ENCODE assay signal across 8 cellular contexts in the genomic region with DNA sequence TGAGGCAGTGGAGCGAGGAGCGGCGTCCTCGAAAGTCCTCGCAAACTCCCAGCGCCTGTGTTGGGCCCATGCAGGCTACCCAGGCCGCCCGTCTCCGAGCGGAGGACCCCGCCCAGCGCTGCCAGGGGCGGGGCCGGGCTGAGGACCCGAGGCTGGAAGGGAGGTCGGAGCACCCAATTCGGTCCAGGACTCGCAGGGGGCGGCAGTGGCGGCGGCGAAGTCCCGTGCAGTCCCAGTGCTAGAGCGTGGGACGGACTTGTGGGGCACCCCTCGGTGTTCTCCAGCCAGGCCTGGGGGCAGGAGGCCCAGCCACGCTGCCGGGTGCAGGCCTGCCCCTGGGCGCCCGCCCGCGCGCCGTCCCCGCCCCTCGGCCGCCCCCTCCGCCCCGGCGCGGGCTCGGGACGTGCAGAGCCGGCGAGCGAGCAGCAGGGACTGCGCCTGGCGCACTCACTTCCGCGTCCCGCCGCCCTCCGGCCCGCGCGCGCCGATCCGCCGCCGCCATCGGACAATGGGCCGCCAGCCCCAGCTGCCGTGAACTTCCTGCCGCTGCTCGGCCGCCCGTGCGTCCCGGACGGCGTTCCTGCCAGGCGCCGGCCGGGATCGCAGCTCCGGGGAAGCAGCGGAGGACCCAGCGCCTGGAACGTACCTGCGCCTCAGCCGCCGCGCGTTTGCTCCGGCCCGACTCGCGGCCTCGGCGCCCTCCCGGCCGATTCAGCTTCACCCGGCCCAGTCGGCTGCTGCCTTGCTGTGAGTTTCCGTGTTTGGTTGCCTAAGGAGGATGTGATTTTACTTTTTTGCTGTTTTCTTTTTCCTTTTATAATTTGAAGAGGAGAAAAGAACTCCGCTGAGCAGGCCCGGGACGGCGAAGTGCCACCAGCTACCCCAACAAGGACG. TPM values are rescaled to one million over a fixed set of nuclear protein-coding genes. Genes with fewer than 3 reads are reported as not detected.
DNase-seq lines count a peak whose midpoint lies in the region; ATAC-seq, FAIRE-seq and TF ChIP-seq lines count a peak whose summit lies in the region.

No MANE protein-coding gene starts in this region.

- peak; percentile 39 for DNase-seq in DMS79 treated with DMSO at 0.1 percent for 48 hours (lab: John Stamatoyannopoulos, UW)
- no peak for DNase-seq in DMS79 (lab: John Stamatoyannopoulos, UW)
- peak; percentile 29 for DNase-seq in NCI-H1092 treated with DMSO at 0.1 percent for 48 hours (lab: John Stamatoyannopoulos, UW)
- DNase-seq in WERI-Rb-1, result peak; percentile 69
- peak in 26 of 61 donors; percentile 11 to 68 (median 34) for DNase-seq in caudate nucleus (lab: John Stamatoyannopoulos, UW)
- no peak for DNase-seq in keratinocyte (ENCODE audit: low read depth, low spot score)
- peak in 3 of 4 experiments; percentile 39 to 61 (median 51) for DNase-seq in stimulated activated CD4-positive, alpha-beta T cell treated with anti-CD3 and anti-CD28 coated beads, Interleukin-1b, Interleukin-23, amount 100 ng/mL, for 24 hours (ENCODE audit: low read depth in 4 of 4, low spot score in 1 of 4)

- H3K27me3 ChIP-seq in WERI-Rb-1 (ENCODE audit: insufficient read depth, low read depth, severe bottlenecking) (no peaks in the 10 kb centered on the region), keratinocyte (ENCODE audit: control insufficient read depth, extremely low read depth, insufficient read depth, low read length) (no peaks in the 10 kb centered on the region)

- no peaks in the 10 kb centered on the region for H3K9me3 ChIP-seq in WERI-Rb-1 (ENCODE audit: severe bottlenecking)
- H3K9me3 ChIP-seq in keratinocyte (ENCODE audit: control insufficient read depth, low read depth, low read length), result no peaks in the 10 kb centered on the region

- no peak for FAIRE-seq in keratinocyte (lab: Jason Lieb, UNC)

- peaks cover 47% of the 10 kb centered on the region for H3K4me1 ChIP-seq in keratinocyte (ENCODE audit: control insufficient read depth, extremely low read depth, insufficient read depth, low read length)

- TF ChIP-seq CTCF in WERI-Rb-1 (IDR thresholded peaks at IDR 0.05; ENCODE audit: low read depth, low read length) (no peak), keratinocyte (optimal IDR thresholded peaks at IDR 0.05 in 1 of 3, IDR thresholded peaks at IDR 0.05 in 1 of 3, conservative IDR thresholded peaks at IDR 0.05 in 1 of 3; ENCODE audit: extremely low read depth in 1 of 3, insufficient read depth in 2 of 3, low read length in 3 of 3) (no peak)

- H3K36me3 ChIP-seq in WERI-Rb-1, result peaks cover 10% of the 10 kb centered on the region
- H3K36me3 ChIP-seq in keratinocyte (ENCODE audit: control insufficient read depth in 2 of 2, extremely low read depth in 1 of 2, insufficient read depth in 2 of 2, low read length in 2 of 2), result no peaks in the 10 kb centered on the region

- ATAC-seq in HG02571 (IDR thresholded peaks at IDR 0.05; ENCODE audit: unreplicated experiment), result peak; percentile 43

- peak overlapping the region; percentile 90 for H3K4me2 ChIP-seq in keratinocyte (ENCODE audit: control insufficient read depth, extremely low read depth, insufficient read depth, low read depth, low read length)

- dilution Hi-C loops in keratinocyte (cut with MboI; ENCODE audit: extremely low pct_ligation_motif_present, low sequenced_read_pairs), result no loop called here

- peaks cover 11% of the 10 kb centered on the region for H3K9me1 ChIP-seq in keratinocyte (ENCODE audit: control insufficient read depth, extremely low read depth, insufficient read depth, low read length)

- H3K4me3 ChIP-seq in WERI-Rb-1 (ENCODE audit: low read depth, low read length), result peak overlapping the region; percentile 90
- H3K4me3 ChIP-seq in keratinocyte (ENCODE audit: control insufficient read depth in 2 of 3, extremely low read depth in 1 of 3, insufficient read depth in 2 of 3, low read depth in 1 of 3, low read length in 3 of 3), result peak overlapping the region; percentile 51 to 84 (median 84)

- peak overlapping the region; percentile 84 for H3K9ac ChIP-seq in keratinocyte (ENCODE audit: control insufficient read depth, extremely low read depth, insufficient read depth, low read length)

- peak overlapping the region; percentile 72 for H3K27ac ChIP-seq in WERI-Rb-1
- H3K27ac ChIP-seq in caudate nucleus (ENCODE audit: low read depth, low read length), result peak overlapping the region; percentile 44
- peak overlapping the region; percentile 63 for H3K27ac ChIP-seq in keratinocyte (ENCODE audit: control insufficient read depth, insufficient read depth, low read length)

- peak overlapping the region; percentile 90 for H2AFZ ChIP-seq in keratinocyte (ENCODE audit: control insufficient read depth, low read length)

- peaks cover 36% of the 10 kb centered on the region for H3K79me2 ChIP-seq in keratinocyte (ENCODE audit: control insufficient read depth, insufficient read depth, low read length)

- H4K20me1 ChIP-seq in keratinocyte (ENCODE audit: control insufficient read depth, extremely low read depth, insufficient read depth, low read length), result no peaks in the 10 kb centered on the region

RNA-seq across cellular contexts. Expression of a gene that starts 0.6 kb away (rescaled TPM):
- polyA plus RNA-seq in keratinocyte, result 4.7 to 7.1 TPM (median 7.1 TPM) in 3 replicates
- polyA plus RNA-seq in keratinocyte (2011; ENCODE audit: low read depth), result 1.2 TPM
- polyA plus RNA-seq in keratinocyte (2011; cell fraction: cytosol; rRNA removed), result 3.3 TPM in 2 replicates
- 12.5 and 15.0 TPM in 2 replicates for polyA plus RNA-seq in keratinocyte (2011; cell fraction: nucleus; rRNA removed)
- polyA plus RNA-seq in keratinocyte (2012; ENCODE audit: low replicate concordance), result 3.2 and 6.3 TPM in 2 replicates
- 22.9 to 26.4 TPM (median 26.1 TPM) in 3 replicates for polyA minus RNA-seq in keratinocyte
- 6.3 TPM for polyA minus RNA-seq in keratinocyte (2011; cell fraction: cytosol; rRNA and poly(A)+ RNA removed)
- polyA minus RNA-seq in keratinocyte (2011; cell fraction: nucleus; rRNA and poly(A)+ RNA removed), result 13.7 and 16.4 TPM in 2 replicates

Comparison
In these comparisons a context has a peak if more than half of its experiments do, and no peak if none do; other contexts are left out.
1. DNase-seq: peak in DMS79 treated with DMSO at 0.1 percent for 48 hours (single experiment), NCI-H1092 treated with DMSO at 0.1 percent for 48 hours (single experiment), WERI-Rb-1 (single experiment) and stimulated activated CD4-positive, alpha-beta T cell treated with anti-CD3 and anti-CD28 coated beads, Interleukin-1b, Interleukin-23, amount 100 ng/mL, for 24 hours (3 of 4); none in DMS79 (single experiment) and keratinocyte (single experiment).
2. Peak in every context shown above with its lines, with median percentiles within 50 percentile points of each other: H3K27ac ChIP-seq.